In genomic region chr7:142616121-142616643, GRCh38 we compare ENCODE assay signal across 1 cellular context.
TF ChIP-seq lines count a peak whose summit lies in the region.

No MANE protein-coding gene starts in this region.

TF ChIP-seq in IMR-90, 13 proteins besides CTCF, POLR2A, EP300 and RAD21 (continued from another document):
- no peak for TF ChIP-seq ELK1 (IDR thresholded peaks at IDR 0.05; ENCODE audit: borderline replicate concordance, low read depth, low read length)
- no peak for TF ChIP-seq MAZ (IDR thresholded peaks at IDR 0.05; ENCODE audit: borderline replicate concordance, low read depth, low read length)
- no peak for TF ChIP-seq CHD1 (IDR thresholded peaks at IDR 0.05; ENCODE audit: low read depth, low read length)
- TF ChIP-seq USF2 (IDR thresholded peaks at IDR 0.05; ENCODE audit: low read depth, low read length), result no peak
- TF ChIP-seq MAFK (IDR thresholded peaks at IDR 0.05; ENCODE audit: low read depth, low read length), result no peak
